In genomic region chr18:34803877-34804276, GRCh38 we compare ENCODE assay signal across 9 cellular contexts.
"Had no signal": no experiment of that assay in that cellular context is flagged by ENCODE, and none has a peak within 500 bp of the region (broad histone marks: within the 10 kb centered on the region; RNA-seq: fewer than 3 reads in every experiment).

No MANE protein-coding gene starts in this region.

- H3K9ac ChIP-seq: GM23248 had no signal

- H3K9me3 ChIP-seq: HAP-1 had no signal

- H3K9me3 Mint-ChIP-seq: HFFc6, IgD-negative memory B cell had no signal

- H3K27ac Mint-ChIP-seq: HFFc6, IgD-negative memory B cell had no signal

- H3K27ac ChIP-seq: GM23248, HL-60 had no signal

- DNase-seq: GM23248, GOT3, H7, HFFc6 had no signal

- H3K4me3 Mint-ChIP-seq: HFFc6, IgD-negative memory B cell had no signal

- H2AFZ ChIP-seq: GM23248 had no signal

- ATAC-seq: HCT116, HepG2 had no signal

- H3K36me3 Mint-ChIP-seq: IgD-negative memory B cell had no signal

- H3K36me3 ChIP-seq: HAP-1 had no signal

- H3K4me3 ChIP-seq: GM23248, HAP-1 had no signal
